In the genomic region with DNA sequence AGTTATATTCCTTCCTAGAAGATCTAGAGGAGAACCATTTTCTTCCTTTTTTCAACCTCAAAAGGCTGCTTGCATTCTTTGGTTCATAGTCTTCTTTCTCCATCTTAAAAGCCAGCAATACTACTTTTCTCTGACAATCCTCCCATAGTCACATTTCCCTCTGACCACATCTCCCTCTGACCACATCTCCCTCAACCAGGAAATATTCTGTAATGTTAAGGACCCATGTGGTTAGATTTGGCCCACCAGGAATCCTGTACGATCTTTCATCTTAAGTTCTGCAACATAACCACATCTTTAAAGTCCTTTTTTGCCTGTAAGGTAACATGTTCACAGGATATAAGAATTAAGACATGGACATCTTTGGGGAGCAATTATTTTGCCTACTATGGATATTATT, we compare ENCODE assay signal across 1 cellular context.
TF ChIP-seq lines count a peak whose summit lies in the region.

No MANE protein-coding gene starts in this region.

TF ChIP-seq in GM12878, 131 proteins besides CTCF, POLR2A, EP300 and RAD21 (continued from another document):
- TF ChIP-seq ZSCAN29 (IDR thresholded peaks at IDR 0.05) (no peak), NFIC (IDR thresholded peaks at IDR 0.05; ENCODE audit: low read depth, low read length) (no peak), NBN (IDR thresholded peaks at IDR 0.05) (no peak), NR2F1 (conservative IDR thresholded peaks at IDR 0.05) (no peak), MYC (IDR thresholded peaks at IDR 0.05; ENCODE audit: insufficient read depth, insufficient read length, insufficient replicate concordance, low read length, severe bottlenecking) (no peak), ZNF274 (IDR thresholded peaks at IDR 0.05; ENCODE audit: insufficient read depth, insufficient read length) (no peak)
TF ChIP-seq in GM12878: peak in this region for 0.
